Comparison of ENCODE assay signal across 28 cellular contexts in the genomic region with DNA sequence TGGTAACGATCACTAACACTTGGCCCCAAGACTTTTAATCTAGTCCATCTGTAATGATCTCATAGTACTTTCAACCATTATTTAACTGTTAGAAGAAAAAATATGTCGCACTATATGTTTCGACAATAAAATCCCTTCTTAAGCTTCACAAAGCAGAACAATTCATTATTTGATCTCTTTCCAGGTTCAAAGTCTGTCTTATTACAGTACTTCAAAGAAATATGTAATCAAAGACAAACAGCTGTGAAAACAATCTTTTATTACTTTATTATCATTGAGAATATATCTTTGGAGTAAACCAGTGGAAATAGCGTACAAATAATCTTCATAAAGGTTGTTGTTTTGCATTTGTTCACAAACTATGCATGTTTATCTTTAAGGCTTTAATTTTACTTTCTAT.
"Had no signal": no experiment of that assay in that cellular context is flagged by ENCODE, and none has a peak within 500 bp of the region (broad histone marks: within the 10 kb centered on the region; RNA-seq: fewer than 3 reads in every experiment).

No MANE protein-coding gene starts in this region.

- H3K27ac Mint-ChIP-seq: activated naive CD4-positive, alpha-beta T cell treated with anti-CD3 and anti-CD28 coated beads for 36 hours; activated naive CD8-positive, alpha-beta T cell treated with anti-CD3 and anti-CD28 coated beads for 36 hours; activated T-helper 1 cell treated with anti-CD3 and anti-CD28 coated beads, Interleukin-12 subunit alpha, Interleukin-12 subunit beta, Interleukin-2, Interleukin-4 antibody, amounts not matched to agents 30 ng/mL and 10 ng/mL and 1 ng/mL, durations not matched to agents 14 hours and 24 hours and 36 hours; naive thymus-derived CD4-positive, alpha-beta T cell; stimulated activated naive B cell treated with anti-CD40 and anti-IgM and Interleukin-4, amounts not matched to agents 10 μg/mL and 1 μg/mL and 100 μg/mL, for 72 hours had no signal

- H3K4me1 Mint-ChIP-seq: activated naive CD8-positive, alpha-beta T cell treated with anti-CD3 and anti-CD28 coated beads for 36 hours; naive thymus-derived CD4-positive, alpha-beta T cell; stimulated activated naive B cell treated with anti-CD40 and anti-IgM and Interleukin-4, amounts not matched to agents 10 μg/mL and 1 μg/mL and 100 μg/mL, for 72 hours had no signal

- H3K27me3 ChIP-seq: adrenal gland, body of pancreas, colonic mucosa, foreskin keratinocyte, heart right ventricle, right atrium auricular region, stomach, tibial artery had no signal

- H3K36me3 Mint-ChIP-seq: activated naive CD8-positive, alpha-beta T cell treated with anti-CD3 and anti-CD28 coated beads for 36 hours; naive thymus-derived CD4-positive, alpha-beta T cell; stimulated activated naive B cell treated with anti-CD40 and anti-IgM and Interleukin-4, amounts not matched to agents 10 μg/mL and 1 μg/mL and 100 μg/mL, for 72 hours had no signal

- DNase-seq: activated CD4-positive, alpha-beta T cell treated with anti-CD3 and anti-CD28 coated beads for 48 hours; activated CD4-positive, alpha-beta T cell treated with anti-CD3 and anti-CD28 coated beads, Interleukin-2, amount 50 U/mL, for 48 hours; activated CD8-positive, alpha-beta memory T cell treated with anti-CD3 and anti-CD28 coated beads for 24 hours; activated CD8-positive, alpha-beta memory T cell treated with anti-CD3 and anti-CD28 coated beads, Interleukin-2, amount 50 U/mL, for 4 hours; activated effector memory CD4-positive, alpha-beta T cell treated with anti-CD3 and anti-CD28 coated beads, Interleukin-2, amount 50 U/mL, for 16 hours; activated naive CD4-positive, alpha-beta T cell treated with anti-CD3 and anti-CD28 coated beads for 36 hours; activated naive CD8-positive, alpha-beta T cell treated with anti-CD3 and anti-CD28 coated beads for 36 hours; activated T-cell treated with anti-CD3 and anti-CD28 coated beads, Interleukin-2, amount 50 U/mL, for 1 hour; adrenal gland; aorta; body of pancreas; colonic mucosa; effector memory CD4-positive, alpha-beta T cell; foreskin keratinocyte; heart right ventricle; islet precursor cell; left ventricle myocardium superior; naive thymus-derived CD4-positive, alpha-beta T cell; occipital lobe; stimulated activated CD4-positive, alpha-beta T cell treated with anti-CD3 and anti-CD28 coated beads, Interleukin-15, amount 100 ng/mL, for 24 hours; stimulated activated CD4-positive, alpha-beta T cell treated with anti-CD3 and anti-CD28 coated beads, Interleukin-2, amount 100 ng/mL, for 24 hours; stimulated activated naive B cell treated with anti-CD40 and anti-IgM and Interleukin-4, amounts not matched to agents 10 μg/mL and 1 μg/mL and 100 μg/mL, for 72 hours; stomach; tibial artery had no signal

- H3K9me3 Mint-ChIP-seq: activated naive CD4-positive, alpha-beta T cell treated with anti-CD3 and anti-CD28 coated beads for 36 hours; activated naive CD8-positive, alpha-beta T cell treated with anti-CD3 and anti-CD28 coated beads for 36 hours; activated T-helper 1 cell treated with anti-CD3 and anti-CD28 coated beads, Interleukin-12 subunit alpha, Interleukin-12 subunit beta, Interleukin-2, Interleukin-4 antibody, amounts not matched to agents 30 ng/mL and 10 ng/mL and 1 ng/mL, durations not matched to agents 14 hours and 24 hours and 36 hours; naive thymus-derived CD4-positive, alpha-beta T cell; neural crest cell; stimulated activated naive B cell treated with anti-CD40 and anti-IgM and Interleukin-4, amounts not matched to agents 10 μg/mL and 1 μg/mL and 100 μg/mL, for 72 hours had no signal

- H3K27ac ChIP-seq: adrenal gland, body of pancreas, colonic mucosa, foreskin keratinocyte, heart right ventricle, right atrium auricular region, stomach, tibial artery, VCaP had no signal

- H3K9me3 ChIP-seq: adrenal gland, body of pancreas, colonic mucosa, heart right ventricle, right atrium auricular region, stomach, tibial artery had no signal

- H3K27me3 Mint-ChIP-seq: activated naive CD8-positive, alpha-beta T cell treated with anti-CD3 and anti-CD28 coated beads for 36 hours; naive thymus-derived CD4-positive, alpha-beta T cell; stimulated activated naive B cell treated with anti-CD40 and anti-IgM and Interleukin-4, amounts not matched to agents 10 μg/mL and 1 μg/mL and 100 μg/mL, for 72 hours had no signal

- H3K36me3 ChIP-seq: adrenal gland, colonic mucosa, heart right ventricle, right atrium auricular region, stomach, tibial artery had no signal

- H3K4me1 ChIP-seq: colonic mucosa, foreskin keratinocyte, right atrium auricular region, stomach, tibial artery had no signal

- H3K4me3 ChIP-seq: adrenal gland, body of pancreas, colonic mucosa, heart right ventricle, right atrium auricular region, stomach, tibial artery had no signal

- H3K4me3 Mint-ChIP-seq: activated naive CD4-positive, alpha-beta T cell treated with anti-CD3 and anti-CD28 coated beads for 36 hours; activated naive CD8-positive, alpha-beta T cell treated with anti-CD3 and anti-CD28 coated beads for 36 hours; activated T-helper 1 cell treated with anti-CD3 and anti-CD28 coated beads, Interleukin-12 subunit alpha, Interleukin-12 subunit beta, Interleukin-2, Interleukin-4 antibody, amounts not matched to agents 30 ng/mL and 10 ng/mL and 1 ng/mL, durations not matched to agents 14 hours and 24 hours and 36 hours; naive thymus-derived CD4-positive, alpha-beta T cell; neural crest cell; stimulated activated naive B cell treated with anti-CD40 and anti-IgM and Interleukin-4, amounts not matched to agents 10 μg/mL and 1 μg/mL and 100 μg/mL, for 72 hours had no signal
